ENCODE assay signal across 29 cellular contexts in genomic region chr5:113601423-113601822, GRCh38.
"Had no signal": no experiment of that assay in that cellular context is flagged by ENCODE, and none has a peak within 500 bp of the region (broad histone marks: within the 10 kb centered on the region; RNA-seq: fewer than 3 reads in every experiment).

No MANE protein-coding gene starts in this region.

- H3K27ac ChIP-seq: left lung, lower lobe of right lung, neural progenitor cell, neutrophil, parathyroid adenoma, psoas muscle, sigmoid colon, spleen, suprapubic skin, thoracic aorta, tibial artery, upper lobe of right lung had no signal

- H3K9me3 ChIP-seq: left lung, lower lobe of right lung, neutrophil, psoas muscle, sigmoid colon, spleen, suprapubic skin, thoracic aorta, tibial artery, upper lobe of right lung had no signal

- FAIRE-seq: keratinocyte, small intestine, urothelium cell line had no signal

- ATAC-seq: left cardiac atrium; left lung; lower lobe of right lung; naive thymus-derived CD8-positive, alpha-beta T cell; psoas muscle; right cardiac atrium; stimulated activated effector memory CD8-positive, alpha-beta T cell treated with anti-CD3 and anti-CD28 coated beads, Interleukin-12 subunit alpha, Interleukin-12 subunit beta, amount 100 ng/mL, for 72 hours; upper lobe of right lung had no signal

- H3K4me1 ChIP-seq: neural progenitor cell, parathyroid adenoma, psoas muscle, sigmoid colon, suprapubic skin, tibial artery, upper lobe of right lung had no signal

- DNase-seq: hippocampal formation; kidney glomerular epithelial cell; left cardiac atrium; left lung; lower lobe of right lung; mammary epithelial cell; mesenchymal stem cell; naive thymus-derived CD8-positive, alpha-beta T cell; occipital lobe; psoas muscle; right cardiac atrium; sigmoid colon; small intestine; spleen; stimulated activated CD4-positive, alpha-beta T cell treated with anti-CD3 and anti-CD28 coated beads, Interleukin-4, amount 100 ng/mL, for 24 hours; stimulated activated naive CD4-positive, alpha-beta T cell; tibial artery; trophoblast cell; upper lobe of right lung had no signal

- H3K36me3 Mint-ChIP-seq: neural progenitor cell; stimulated activated effector memory CD8-positive, alpha-beta T cell treated with anti-CD3 and anti-CD28 coated beads, Interleukin-12 subunit alpha, Interleukin-12 subunit beta, amount 100 ng/mL, for 72 hours had no signal

- H3K79me2 ChIP-seq: parathyroid adenoma had no signal

- H3K4me1 Mint-ChIP-seq: nephron, neural progenitor cell had no signal

- H3K4me3 ChIP-seq: left lung, lower lobe of right lung, neural progenitor cell, psoas muscle, sigmoid colon, spleen, suprapubic skin, thoracic aorta, tibial artery, upper lobe of right lung had no signal

- H3K27ac Mint-ChIP-seq: nephron; neural progenitor cell; stimulated activated effector memory CD8-positive, alpha-beta T cell treated with anti-CD3 and anti-CD28 coated beads, Interleukin-12 subunit alpha, Interleukin-12 subunit beta, amount 100 ng/mL, for 72 hours; stimulated activated naive CD8-positive, alpha-beta T cell treated with anti-CD3 and anti-CD28 coated beads, Interleukin-15, Interleukin-2, amounts not matched to agents 100 ng/mL and 50 ng/mL, for 24 hours had no signal

- H3K36me3 ChIP-seq: lower lobe of right lung, neural progenitor cell, neutrophil, spleen, suprapubic skin, thoracic aorta, upper lobe of right lung had no signal

- H3K4me3 Mint-ChIP-seq: naive thymus-derived CD8-positive, alpha-beta T cell; nephron; neural progenitor cell; stimulated activated effector memory CD8-positive, alpha-beta T cell treated with anti-CD3 and anti-CD28 coated beads, Interleukin-12 subunit alpha, Interleukin-12 subunit beta, amount 100 ng/mL, for 72 hours; stimulated activated naive CD8-positive, alpha-beta T cell treated with anti-CD3 and anti-CD28 coated beads, Interleukin-15, Interleukin-2, amounts not matched to agents 100 ng/mL and 50 ng/mL, for 24 hours had no signal

- H3K9ac ChIP-seq: neural progenitor cell, parathyroid adenoma had no signal

- H3K27me3 ChIP-seq: neural progenitor cell, sigmoid colon, suprapubic skin had no signal

- H2AFZ ChIP-seq: neural progenitor cell, parathyroid adenoma had no signal

- H3K9me3 Mint-ChIP-seq: naive thymus-derived CD8-positive, alpha-beta T cell; stimulated activated effector memory CD8-positive, alpha-beta T cell treated with anti-CD3 and anti-CD28 coated beads, Interleukin-12 subunit alpha, Interleukin-12 subunit beta, amount 100 ng/mL, for 72 hours; stimulated activated naive CD8-positive, alpha-beta T cell treated with anti-CD3 and anti-CD28 coated beads, Interleukin-15, Interleukin-2, amounts not matched to agents 100 ng/mL and 50 ng/mL, for 24 hours had no signal

- H3K4me2 ChIP-seq: neural progenitor cell had no signal
